Comparison of ENCODE assay signal across 10 cellular contexts in genomic region chr18:59876310-59876626, GRCh38. TPM values are rescaled to one million over a fixed set of nuclear protein-coding genes. Genes with fewer than 3 reads are reported as not detected.
DNase-seq lines count a peak whose midpoint lies in the region; ATAC-seq and TF ChIP-seq lines count a peak whose summit lies in the region.
"Had no signal": no experiment of that assay in that cellular context is flagged by ENCODE, and none has a peak within 500 bp of the region (broad histone marks: within the 10 kb centered on the region; RNA-seq: fewer than 3 reads in every experiment).

No MANE protein-coding gene starts in this region.

- no peak for DNase-seq in G401 (ENCODE audit: low spot score)
- no peak for DNase-seq in foreskin melanocyte
- DNase-seq in RWPE1 (ENCODE audit: low spot score) = no peak
- no peak for DNase-seq in aorta
- DNase-seq: activated CD4-positive, alpha-beta T cell treated with anti-CD3 and anti-CD28 coated beads, Interleukin-2, amount 50 U/mL, for 1 hour; BE2C had no signal

- peaks cover 3% of the 10 kb centered on the region; the same call in 1 of the 2 replicates for H3F3A ChIP-seq in DOHH2 (ENCODE audit: control insufficient read depth, insufficient read depth)

- no peak for TF ChIP-seq CTCF in DOHH2 (IDR thresholded peaks at IDR 0.05; ENCODE audit: low read depth, low read length, poor library complexity, severe bottlenecking)
- no peak for TF ChIP-seq CTCF in RWPE1 (conservative IDR thresholded peaks at IDR 0.05; ENCODE audit: low read depth)

- CTCF ChIA-PET in RWPE1 (lab: Yijun Ruan, JAX) = interaction anchor here (0.6 kb wide), 1 partner anchor 1990 kb away, joined by 5 read pairs; no protein-coding TSS in a partner anchor

- H3K4me1 ChIP-seq in DOHH2 (ENCODE audit: control insufficient read depth, low read length) = peaks cover 56% of the 10 kb centered on the region
- H3K4me1 ChIP-seq in aorta (ENCODE audit: control insufficient read depth in 1 of 2, insufficient read depth in 2 of 2, low read length in 2 of 2) = no peaks in the 10 kb centered on the region
- H3K4me1 ChIP-seq: BE2C had no signal

- H3K27ac ChIP-seq in DOHH2 (ENCODE audit: low read depth, low read length) (peak overlapping the region; percentile 39; the same call in 1 of the 2 replicates), RWPE1 (no peak overlapping the region), aorta (ENCODE audit: low read depth in 1 of 2, low read length in 2 of 2) (no peak overlapping the region)

- H3K9me2 ChIP-seq in DOHH2 (replicated peaks; ENCODE audit: control insufficient read depth, low read length) = no peaks in the 10 kb centered on the region

- ATAC-seq in GM19324 (IDR thresholded peaks at IDR 0.05; ENCODE audit: low FRiP score, unreplicated experiment) = peak; percentile 66
- peak; percentile 80 for ATAC-seq in HG02798 (IDR thresholded peaks at IDR 0.05; ENCODE audit: poor library complexity, unreplicated experiment)
- peak; percentile 80 for ATAC-seq in HG03571 (IDR thresholded peaks at IDR 0.05; ENCODE audit: unreplicated experiment)
- no peak for ATAC-seq in aorta (ENCODE audit: low FRiP score)

- in situ Hi-C loops in G401 (cut with HindIII; ENCODE audit: low sequenced_read_pairs) = no loop called here

- intact Hi-C loops in aorta (cut with DNase I) = no loop called here

- no peaks in the 10 kb centered on the region for H3K9me3 ChIP-seq in DOHH2 (ENCODE audit: control insufficient read depth, insufficient read depth, low read length)
- H3K9me3 ChIP-seq in aorta (ENCODE audit: control insufficient read depth, low read length) = no peaks in the 10 kb centered on the region
- H3K9me3 ChIP-seq: BE2C had no signal

- H4K20me1 ChIP-seq in DOHH2 (ENCODE audit: control insufficient read depth, insufficient read depth, low read depth, low read length) = no peaks in the 10 kb centered on the region

- peak overlapping the region; percentile 42 for H3K4me2 ChIP-seq in DOHH2 (ENCODE audit: low read length)

- H3K79me2 ChIP-seq in DOHH2 (ENCODE audit: control insufficient read depth, low read length) = no peaks in the 10 kb centered on the region

- H3K36me3 ChIP-seq in DOHH2 (ENCODE audit: control insufficient read depth, low read length) = no peaks in the 10 kb centered on the region
- no peaks in the 10 kb centered on the region for H3K36me3 ChIP-seq in aorta (ENCODE audit: control insufficient read depth in 1 of 2, insufficient read depth in 2 of 2, low read length in 1 of 2)
- H3K36me3 ChIP-seq: BE2C had no signal

- H3K4me3 ChIP-seq in DOHH2 (ENCODE audit: low read length) (no peak overlapping the region), aorta (ENCODE audit: low read length in 2 of 2) (no peak overlapping the region)

- POLR2A ChIA-PET in RWPE1 (lab: Yijun Ruan, JAX; ENCODE audit: low non-redundant PET) = no interaction called here

- no peaks in the 10 kb centered on the region for H3K27me3 ChIP-seq in DOHH2 (ENCODE audit: control insufficient read depth, low read length)
- no peaks in the 10 kb centered on the region for H3K27me3 ChIP-seq in aorta (ENCODE audit: control insufficient read depth in 1 of 2, insufficient read depth in 2 of 2, low read length in 1 of 2)
- H3K27me3 ChIP-seq: BE2C had no signal

- WGBS in aorta, 2 donors = 78 to 82% methylated on average over 3 of the region's 3 CpGs

RNA-seq across cellular contexts. Expression of gene PMAIP1, which starts 23.5 kb away (rescaled TPM):
- 0.27 TPM in 1 of 2 replicates, not detected in the other for total RNA-seq in G401 (2014; rRNA removed; shearing (Covaris generic))
- 1 to 10 TPM in 1 of 2 donors, under 1 TPM in 1; 0.24 to 1.3 TPM for total RNA-seq in aorta
- 1 to 10 TPM in 1 of 2 donors, under 1 TPM in 1; 0.20 to 1.0 TPM for polyA plus RNA-seq in aorta
